21 cellular contexts compared by ENCODE assay signal in the genomic region with DNA sequence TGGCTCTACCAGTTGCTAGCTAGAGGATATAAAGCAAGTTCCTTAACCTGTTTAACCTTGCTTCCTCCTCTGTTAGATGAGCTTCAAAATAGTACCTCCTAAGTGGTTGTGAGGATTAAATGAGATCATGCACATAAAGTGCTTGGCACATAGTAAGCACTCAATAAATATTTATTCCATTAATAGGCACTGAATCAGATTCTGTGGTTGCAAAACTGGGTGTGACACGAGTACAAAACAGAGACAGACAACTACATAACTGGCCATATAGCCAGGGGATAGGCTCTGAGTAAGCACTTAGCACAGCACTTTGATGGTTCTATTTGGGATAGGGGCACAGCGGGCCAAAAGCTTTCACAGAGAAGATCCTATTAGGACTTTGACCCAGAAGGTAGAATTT.
DNase-seq lines count a peak whose midpoint lies in the region; ATAC-seq, FAIRE-seq and TF ChIP-seq lines count a peak whose summit lies in the region.
"Had no signal": no experiment of that assay in that cellular context is flagged by ENCODE, and none has a peak within 500 bp of the region (broad histone marks: within the 10 kb centered on the region; RNA-seq: fewer than 3 reads in every experiment).

No MANE protein-coding gene starts in this region.

- H3K4me3 Mint-ChIP-seq in CD4-positive, alpha-beta memory T cell = no peak overlapping the region
- H3K4me3 Mint-ChIP-seq: CD8-positive, alpha-beta T cell had no signal

- H3K36me3 Mint-ChIP-seq in CD4-positive, alpha-beta memory T cell = no peaks in the 10 kb centered on the region
- H3K36me3 Mint-ChIP-seq: CD8-positive, alpha-beta T cell had no signal

- intact Hi-C loops in CD4-positive, alpha-beta memory T cell (cut with micrococcal nuclease) = no loop called here
- intact Hi-C loops in left ventricle myocardium superior (cut with micrococcal nuclease) = no loop called here

- H3K9me3 ChIP-seq in CD4-positive, alpha-beta memory T cell (ENCODE audit: control insufficient read depth in 1 of 2, low read length in 2 of 2) = no peaks in the 10 kb centered on the region
- H3K9me3 ChIP-seq: BLaER1 treated with 17β-estradiol and CSF1 and Interleukin-3, amounts not matched to agents 10 nM and 100 nM had no signal

- no peaks in the 10 kb centered on the region for H3K4me1 ChIP-seq in CD4-positive, alpha-beta memory T cell (ENCODE audit: insufficient read depth, low read length)

- DNase-seq in M059J (ENCODE audit: low read depth) (peak; percentile 9), bronchial epithelial cell (ENCODE audit: low read depth) (peak; percentile 87), kidney tubule cell (ENCODE audit: low spot score) (peak; percentile 24), NCI-H345 (lab: John Stamatoyannopoulos, UW) (no peak), NCI-H1436 treated with DMSO at 0.1 percent for 48 hours (lab: John Stamatoyannopoulos, UW) (no peak), left ventricle myocardium superior (no peak)
- DNase-seq in CD4-positive, alpha-beta memory T cell = no peak
- DNase-seq: Calu3; CD8-positive, alpha-beta T cell; DMS153; H7; NCI-H1092 treated with DMSO at 0.1 percent for 48 hours; NCI-H146; NCI-H2029; NCI-H226; NCI-H524; NCI-H774; NK-92 treated with Interleukin-12 subunit alpha and Interleukin-12 subunit beta, amount 100 ng/mL, for 24 hours; Right ventricle myocardium superior had no signal

- no peaks in the 10 kb centered on the region for H3K27me3 ChIP-seq in bronchial epithelial cell (ENCODE audit: control insufficient read depth, insufficient read depth, low read length)
- H3K27me3 ChIP-seq in CD4-positive, alpha-beta memory T cell (ENCODE audit: insufficient read depth, low read length) = no peaks in the 10 kb centered on the region
- H3K27me3 ChIP-seq: BLaER1 treated with 17β-estradiol and CSF1 and Interleukin-3, amounts not matched to agents 10 nM and 100 nM had no signal

- no peaks in the 10 kb centered on the region for H3K36me3 ChIP-seq in bronchial epithelial cell (ENCODE audit: control insufficient read depth, insufficient read depth, low read length)
- no peaks in the 10 kb centered on the region for H3K36me3 ChIP-seq in CD4-positive, alpha-beta memory T cell (ENCODE audit: insufficient read depth, low read length)
- H3K36me3 ChIP-seq: BLaER1 treated with 17β-estradiol and CSF1 and Interleukin-3, amounts not matched to agents 10 nM and 100 nM had no signal

- H3K4me1 Mint-ChIP-seq in CD4-positive, alpha-beta memory T cell = no peaks in the 10 kb centered on the region

- TF ChIP-seq CTCF in bronchial epithelial cell (IDR thresholded peaks at IDR 0.05; ENCODE audit: insufficient read depth, low read length, severe bottlenecking) = no peak

- FAIRE-seq in bronchial epithelial cell (lab: Jason Lieb, UNC) = no peak
- FAIRE-seq: RCC 7860 had no signal

- H3K4me3 ChIP-seq in bronchial epithelial cell (ENCODE audit: low read depth, low read length) = no peak overlapping the region
- no peak overlapping the region for H3K4me3 ChIP-seq in CD4-positive, alpha-beta memory T cell (ENCODE audit: low read length in 2 of 2)
- H3K4me3 ChIP-seq: BLaER1 treated with 17β-estradiol and CSF1 and Interleukin-3, amounts not matched to agents 10 nM and 100 nM had no signal

- no peaks in the 10 kb centered on the region for H3K27me3 Mint-ChIP-seq in CD4-positive, alpha-beta memory T cell

- no peak overlapping the region for H3K27ac Mint-ChIP-seq in CD4-positive, alpha-beta memory T cell
- H3K27ac Mint-ChIP-seq: CD8-positive, alpha-beta T cell had no signal

- POLR2A ChIA-PET in CD4-positive, alpha-beta memory T cell (lab: Charles Lee; ENCODE audit: partially characterized antibody) = no interaction called here

- CTCF ChIA-PET in CD4-positive, alpha-beta memory T cell (lab: Charles Lee; ENCODE audit: partially characterized antibody) = interaction anchor here (1.1 kb wide), 1 partner anchor 9 kb away, joined by 3 read pairs; no protein-coding TSS in a partner anchor

- no peak for ATAC-seq in left ventricle myocardium superior
- ATAC-seq: CD8-positive, alpha-beta T cell had no signal

- no peaks in the 10 kb centered on the region for H3K9me3 Mint-ChIP-seq in CD4-positive, alpha-beta memory T cell
- H3K9me3 Mint-ChIP-seq: CD8-positive, alpha-beta T cell had no signal

- H3K27ac ChIP-seq in CD4-positive, alpha-beta memory T cell (ENCODE audit: low read depth, low read length) = no peak overlapping the region
- H3K27ac ChIP-seq: BLaER1 treated with 17β-estradiol and CSF1 and Interleukin-3, amounts not matched to agents 10 nM and 100 nM had no signal

Comparison
In these comparisons a context has a peak if more than half of its experiments do, and no peak if none do; other contexts are left out.
1. DNase-seq: peak in M059J (single experiment), bronchial epithelial cell (single experiment) and kidney tubule cell (single experiment); none in NCI-H345 (single experiment), NCI-H1436 treated with DMSO at 0.1 percent for 48 hours (single experiment), CD4-positive, alpha-beta memory T cell (0 of 5) and left ventricle myocardium superior (single experiment).